ENCODE assay signal across 19 cellular contexts in the genomic region with DNA sequence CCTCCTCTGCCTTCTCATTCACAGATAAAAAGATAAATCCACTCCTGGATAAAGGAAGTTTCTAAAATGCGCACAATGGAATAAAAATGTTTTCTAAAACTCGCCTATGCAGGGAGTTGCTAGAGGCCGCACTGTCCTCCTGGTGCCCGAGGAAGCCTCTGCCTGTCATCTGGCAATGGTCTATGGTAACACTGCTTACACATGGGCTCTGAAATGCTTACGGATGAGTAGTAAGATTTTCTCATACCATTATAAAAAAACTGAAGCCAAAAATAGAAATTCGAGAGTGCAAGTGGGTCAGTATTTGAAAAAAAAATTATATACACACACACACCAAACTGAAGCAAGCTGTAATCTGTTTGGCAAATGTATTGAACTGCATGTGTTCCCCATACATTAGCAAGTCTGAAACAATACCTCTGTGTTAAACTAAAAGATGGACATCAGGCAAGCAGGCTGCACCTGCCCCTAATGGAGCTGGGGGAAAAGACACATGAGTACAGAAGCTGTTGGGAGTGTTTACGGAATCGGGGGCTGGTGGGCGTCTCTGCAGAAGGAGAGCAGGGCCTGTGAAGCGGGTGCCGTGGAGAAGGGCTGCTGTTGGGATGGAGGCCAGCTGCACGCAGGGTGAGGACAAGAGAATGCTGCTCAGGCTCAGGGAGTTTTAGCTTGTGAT.
"Had no signal": no experiment of that assay in that cellular context is flagged by ENCODE, and none has a peak within 500 bp of the region (broad histone marks: within the 10 kb centered on the region; RNA-seq: fewer than 3 reads in every experiment).

No MANE protein-coding gene starts in this region.

- H3K27ac Mint-ChIP-seq: activated naive CD4-positive, alpha-beta T cell treated with anti-CD3 and anti-CD28 coated beads, Interleukin-2, amount 50 U/mL, for 24 hours; activated T-cell treated with anti-CD3 and anti-CD28 coated beads, Interleukin-2, amount 50 U/mL, for 72 hours; stimulated activated memory B cell treated with anti-CD40 and anti-IgM and Interleukin-4, amounts not matched to agents 10 μg/mL and 1 μg/mL and 100 μg/mL, for 72 hours had no signal

- H3K27ac ChIP-seq: ascending aorta, esophagus muscularis mucosa, parathyroid adenoma, sigmoid colon, thoracic aorta, upper lobe of right lung had no signal

- ATAC-seq: activated CD4-positive, CD25-positive, alpha-beta regulatory T cell treated with anti-CD3 and anti-CD28 coated beads, Interleukin-2, amount 50 U/mL, for 24 hours; activated T-cell treated with anti-CD3 and anti-CD28 coated beads, Interleukin-2, amount 50 U/mL, for 72 hours; left ventricle myocardium superior; stimulated activated memory B cell treated with anti-CD40 and anti-IgM and Interleukin-4, amounts not matched to agents 10 μg/mL and 1 μg/mL and 100 μg/mL, for 72 hours; upper lobe of right lung had no signal

- H3K27me3 Mint-ChIP-seq: activated naive CD4-positive, alpha-beta T cell treated with anti-CD3 and anti-CD28 coated beads, Interleukin-2, amount 50 U/mL, for 24 hours; stimulated activated memory B cell treated with anti-CD40 and anti-IgM and Interleukin-4, amounts not matched to agents 10 μg/mL and 1 μg/mL and 100 μg/mL, for 72 hours had no signal

- H3K36me3 ChIP-seq: ascending aorta, esophagus muscularis mucosa, sigmoid colon, thoracic aorta, upper lobe of right lung had no signal

- H3K4me1 Mint-ChIP-seq: activated naive CD4-positive, alpha-beta T cell treated with anti-CD3 and anti-CD28 coated beads, Interleukin-2, amount 50 U/mL, for 24 hours; stimulated activated memory B cell treated with anti-CD40 and anti-IgM and Interleukin-4, amounts not matched to agents 10 μg/mL and 1 μg/mL and 100 μg/mL, for 72 hours had no signal

- H3K79me2 ChIP-seq: parathyroid adenoma had no signal

- DNase-seq: activated CD4-positive, alpha-beta T cell treated with anti-CD3 and anti-CD28 coated beads, Interleukin-2, amount 50 U/mL, for 1 hour; activated CD8-positive, alpha-beta memory T cell treated with anti-CD3 and anti-CD28 coated beads for 24 hours; activated CD8-positive, alpha-beta memory T cell treated with anti-CD3 and anti-CD28 coated beads, Interleukin-2, amount 50 U/mL, for 48 hours; activated gamma-delta T cell; activated T-cell treated with anti-CD3 and anti-CD28 coated beads, Interleukin-2, amount 50 U/mL, for 72 hours; dermis blood vessel endothelial cell; effector memory CD4-positive, alpha-beta T cell; left ventricle myocardium superior; sigmoid colon; stimulated activated CD4-positive, alpha-beta T cell treated with anti-CD3 and anti-CD28 coated beads, Interleukin-4, amount 100 ng/mL, for 24 hours; T1000; upper lobe of right lung had no signal

- H3K36me3 Mint-ChIP-seq: activated naive CD4-positive, alpha-beta T cell treated with anti-CD3 and anti-CD28 coated beads, Interleukin-2, amount 50 U/mL, for 24 hours; stimulated activated memory B cell treated with anti-CD40 and anti-IgM and Interleukin-4, amounts not matched to agents 10 μg/mL and 1 μg/mL and 100 μg/mL, for 72 hours had no signal

- H3K9me3 ChIP-seq: ascending aorta, esophagus muscularis mucosa, sigmoid colon, thoracic aorta, upper lobe of right lung had no signal

- H3K4me3 ChIP-seq: ascending aorta, esophagus muscularis mucosa, sigmoid colon, thoracic aorta, upper lobe of right lung had no signal

- H3K4me1 ChIP-seq: ascending aorta, parathyroid adenoma, sigmoid colon, upper lobe of right lung had no signal

- H3K4me3 Mint-ChIP-seq: activated naive CD4-positive, alpha-beta T cell treated with anti-CD3 and anti-CD28 coated beads, Interleukin-2, amount 50 U/mL, for 24 hours; stimulated activated memory B cell treated with anti-CD40 and anti-IgM and Interleukin-4, amounts not matched to agents 10 μg/mL and 1 μg/mL and 100 μg/mL, for 72 hours had no signal

- H2AFZ ChIP-seq: parathyroid adenoma had no signal

- H3K27me3 ChIP-seq: ascending aorta, esophagus muscularis mucosa, sigmoid colon, upper lobe of right lung had no signal

- H3K9ac ChIP-seq: parathyroid adenoma had no signal
